Comparison of ENCODE assay signal across 21 cellular contexts in genomic region chr3:146505496-146505895, GRCh38. TPM values are rescaled to one million over a fixed set of nuclear protein-coding genes. Genes with fewer than 3 reads are reported as not detected.
A peak's percentile ranks its signal among the peaks of the same experiment; 100 is the strongest.
DNase-seq lines count a peak whose midpoint lies in the region; ATAC-seq, FAIRE-seq and TF ChIP-seq lines count a peak whose summit lies in the region.
"Had no signal": no experiment of that assay in that cellular context is flagged by ENCODE, and none has a peak within 500 bp of the region (broad histone marks: within the 10 kb centered on the region; RNA-seq: fewer than 3 reads in every experiment).

No MANE protein-coding gene starts in this region.

- 83% methylated on average over 1 of the region's 1 CpG for WGBS in A549 (ENCODE audit: missing lambda C conversion rate)
- WGBS in H1 (ENCODE audit: extremely low coverage in 1 of 2, insufficient coverage in 1 of 2, insufficient read length in 1 of 2, insufficient replicate concordance in 2 of 2, low coverage in 1 of 2, low lambda C conversion rate in 2 of 2, missing lambda C conversion rate in 1 of 2), 2 experiments = 91% methylated on average over 1 of the region's 1 CpG; no CpG with 5 or more reads in 1 of the 2 experiments

- H2BK120ac ChIP-seq in H1 (replicated peaks; ENCODE audit: low read depth, low read length) = no peak overlapping the region

- H3K9ac ChIP-seq in PC-3 (ENCODE audit: low read length) = peak overlapping the region; percentile 78
- H3K9ac ChIP-seq in H1 (replicated peaks in 1 of 4; ENCODE audit: extremely low read depth in 1 of 4, low read depth in 3 of 4, low read length in 3 of 4) = no peak overlapping the region

- DNase-seq in A549 (ENCODE audit: low read depth in 1 of 2, low spot score in 1 of 2) (no peak), PC-3 (no peak), H1 (ENCODE audit: low read depth in 1 of 2, low spot score in 2 of 2) (no peak), left lung (no peak), NCI-H1694 treated with DMSO at 0.1 percent for 48 hours (lab: John Stamatoyannopoulos, UW) (no peak)
- no peak for DNase-seq in activated effector memory CD4-positive, alpha-beta T cell treated with anti-CD3 and anti-CD28 coated beads, Interleukin-2, amount 50 U/mL, for 16 hours
- DNase-seq: 8988T; activated CD4-positive, alpha-beta T cell treated with anti-CD3 and anti-CD28 coated beads, Interleukin-2, amount 10 ng/mL, durations not matched to agents 7 days and 5 days; activated naive CD4-positive, alpha-beta T cell treated with Interleukin-2 at 50 U/mL for 16 hours; C1 segment of cervical spinal cord; hypothalamus; kidney glomerular epithelial cell; NCI-H1436; psoas muscle had no signal

- H3K23ac ChIP-seq in H1 (ENCODE audit: insufficient read length) = no peak overlapping the region

- no peak overlapping the region for H2BK15ac ChIP-seq in H1 (ENCODE audit: low read length)

- H3K14ac ChIP-seq in H1 (ENCODE audit: insufficient read length) = no peak overlapping the region

- TF ChIP-seq POLR2A in A549 (IDR thresholded peaks at IDR 0.05; ENCODE audit: low read length) (no peak), H1 (IDR thresholded peaks at IDR 0.05; ENCODE audit: control extremely low read depth in 1 of 2, low read depth in 2 of 2, low read length in 2 of 2) (no peak)

- no peaks in the 10 kb centered on the region for H4K20me1 ChIP-seq in PC-3 (ENCODE audit: low read length)
- no peaks in the 10 kb centered on the region for H4K20me1 ChIP-seq in H1 (replicated peaks in 1 of 2; ENCODE audit: control insufficient read depth in 1 of 2, insufficient read depth in 2 of 2, low read length in 2 of 2)

- BruUV-seq in PC-3 (replicated peaks; lab: Mats Ljungman, UMichigan) = no TSS peak

- CTCF ChIA-PET in A549 (lab: Yijun Ruan, JAX) = interaction anchor here (0.9 to 1.0 kb wide), 2 partner anchors 283 to 316 kb away, joined by 3 read pairs; no protein-coding TSS in a partner anchor
- CTCF ChIA-PET in PC-3 (lab: Charles Lee) = no interaction called here
- CTCF ChIA-PET in H1 (lab: Charles Lee; ENCODE audit: partially characterized antibody) = interaction anchor here (1.6 to 1.8 kb wide), 2 partner anchors 12 to 78 kb away, joined by 4 to 5 read pairs; no protein-coding TSS in a partner anchor

- peaks cover 52% of the 10 kb centered on the region for H3K4me1 ChIP-seq in A549
- H3K4me1 ChIP-seq in PC-3 (ENCODE audit: insufficient read depth, low read length) = peaks cover 56% of the 10 kb centered on the region
- peaks cover 0 to 7% (median 6%) of the 10 kb centered on the region in 4 experiments; a peak in 4 of 7 replicates for H3K4me1 ChIP-seq in H1 (replicated peaks in 1 of 4; ENCODE audit: control insufficient read depth in 3 of 4, insufficient read depth in 4 of 4, low read length in 3 of 4)
- peaks cover 7 to 40% of the 10 kb centered on the region in 2 donors for H3K4me1 ChIP-seq in left lung
- H3K4me1 ChIP-seq: psoas muscle had no signal

- H3K4me2 ChIP-seq in A549 (peak overlapping the region; percentile 61; the same call in 2 of the 3 replicates), PC-3 (ENCODE audit: low read length) (no peak overlapping the region), H1 (ENCODE audit: insufficient read depth in 1 of 2, low read depth in 2 of 2, low read length in 2 of 2) (no peak overlapping the region)

- H2AFZ ChIP-seq in PC-3 (ENCODE audit: low read length) (no peak overlapping the region), H1 (ENCODE audit: low read length) (no peak overlapping the region)

- POLR2A ChIA-PET in A549 (lab: Yijun Ruan, JAX) = interaction anchor here (1.3 to 2.0 kb wide), 2 partner anchors 36 to 38 kb away, joined by 4 to 14 read pairs; partner anchors contain the start of genes PLSCR1 and PLSCR2
- POLR2A ChIA-PET in PC-3 (lab: Charles Lee; ENCODE audit: unreplicated experiment) = no interaction called here
- POLR2A ChIA-PET in H1 (lab: Charles Lee; ENCODE audit: partially characterized antibody) = no interaction called here

- H2BK20ac ChIP-seq in H1 (ENCODE audit: low read length) = no peak overlapping the region

- no peak overlapping the region for H2AK5ac ChIP-seq in H1 (ENCODE audit: low read depth, low read length)

- H3K9me3 ChIP-seq in A549 (no peaks in the 10 kb centered on the region), PC-3 (ENCODE audit: low read length) (no peaks in the 10 kb centered on the region), H1 (ENCODE audit: insufficient read depth in 2 of 2, low read depth in 1 of 2, low read length in 1 of 2) (no peaks in the 10 kb centered on the region), left lung (no peaks in the 10 kb centered on the region)
- H3K9me3 ChIP-seq: psoas muscle had no signal

- H2BK12ac ChIP-seq in H1 (ENCODE audit: low read depth, low read length) = no peak overlapping the region

- no peak overlapping the region for H3K56ac ChIP-seq in H1 (replicated peaks; ENCODE audit: insufficient read length, low read depth, low read length)

- no peak overlapping the region for H2BK5ac ChIP-seq in H1 (ENCODE audit: low read depth, low read length)

- H3K27ac ChIP-seq in A549 (peak overlapping the region; percentile 53 to 61; a peak in 2 of 6 replicates), PC-3 (ENCODE audit: low read length) (peak overlapping the region; percentile 97), H1 (ENCODE audit: low read depth, low read length) (no peak overlapping the region), left lung (peak overlapping the region; percentile 64 to 71)

- no peaks in the 10 kb centered on the region for H3K79me1 ChIP-seq in H1 (ENCODE audit: low read depth, low read length)

- intact Hi-C loops in PC-3 (cut with micrococcal nuclease) (no loop called here), left lung (cut with DNase I) (no loop called here)

- TF ChIP-seq CTCF in A549 (IDR thresholded peaks at IDR 0.05) (no peak), PC-3 (conservative IDR thresholded peaks at IDR 0.05; ENCODE audit: low read depth, low read length) (no peak), H1 (IDR thresholded peaks at IDR 0.05; ENCODE audit: control extremely low read depth in 1 of 3, insufficient read depth in 1 of 3, low read depth in 1 of 3, low read length in 3 of 3) (no peak), left lung (IDR thresholded peaks at IDR 0.05) (no peak)

- H3K27me3 ChIP-seq in PC-3 (ENCODE audit: low read length) (no peaks in the 10 kb centered on the region), H1 (replicated peaks in 1 of 4; ENCODE audit: control insufficient read depth in 3 of 4, extremely low read depth in 1 of 4, insufficient read depth in 3 of 4, low read length in 3 of 4) (no peaks in the 10 kb centered on the region), left lung (no peaks in the 10 kb centered on the region)

- no peak overlapping the region for H4K91ac ChIP-seq in H1 (replicated peaks; ENCODE audit: insufficient read length, low read length)

- no peak overlapping the region for H3K4ac ChIP-seq in H1 (replicated peaks; ENCODE audit: insufficient read length, low read depth, low read length)

- no peaks in the 10 kb centered on the region; the same call in 1 of the 2 replicates for H3K23me2 ChIP-seq in H1 (ENCODE audit: low read depth, low read length)

- no peaks in the 10 kb centered on the region for H3K79me2 ChIP-seq in PC-3 (ENCODE audit: low read length)
- H3K79me2 ChIP-seq in H1 (ENCODE audit: control insufficient read depth in 1 of 2, insufficient read depth in 2 of 2, low read length in 2 of 2) = no peaks in the 10 kb centered on the region

- H3K4me3 ChIP-seq in A549 = no peak overlapping the region
- H3K4me3 ChIP-seq in PC-3 (ENCODE audit: low read length) = no peak overlapping the region
- H3K4me3 ChIP-seq in H1 (ENCODE audit: extremely low read depth in 1 of 4, insufficient read depth in 2 of 4, low read depth in 3 of 4, low read length in 4 of 4) = no peak overlapping the region
- no peak overlapping the region for H3K4me3 ChIP-seq in left lung
- H3K4me3 ChIP-seq: psoas muscle had no signal

- FAIRE-seq in A549 (lab: Jason Lieb, UNC) (no peak), H1 (lab: Jason Lieb, UNC) (no peak)
- FAIRE-seq: GM12892, TTC549 had no signal

- H3K18ac ChIP-seq in H1 (ENCODE audit: extremely low read depth, low read length) = no peak overlapping the region

- TF ChIP-seq EP300 in A549 (IDR thresholded peaks at IDR 0.05) (no peak), H1 (IDR thresholded peaks at IDR 0.05; ENCODE audit: borderline replicate concordance in 1 of 2, low read depth in 2 of 2, low read length in 2 of 2) (no peak)

- peak overlapping the region; percentile 88 for H4K5ac ChIP-seq in H1 (ENCODE audit: insufficient read length, low read depth, low read length)

- TF ChIP-seq RAD21 in A549 (conservative IDR thresholded peaks at IDR 0.05 in 1 of 2, IDR thresholded peaks at IDR 0.05 in 1 of 2) (no peak), H1 (IDR thresholded peaks at IDR 0.05 in 1 of 2, conservative IDR thresholded peaks at IDR 0.05 in 1 of 2; ENCODE audit: low read depth in 2 of 2, low read length in 2 of 2) (no peak)

- H3F3A ChIP-seq in PC-3 (ENCODE audit: low read length, unreplicated experiment) = peaks cover 12% of the 10 kb centered on the region

- no peak for ATAC-seq in A549
- ATAC-seq in PC-3 = no peak
- ATAC-seq in left lung = no peak
- ATAC-seq in HG02884 (IDR thresholded peaks at IDR 0.05; ENCODE audit: unreplicated experiment) = no peak
- ATAC-seq in HG03565 (IDR thresholded peaks at IDR 0.05; ENCODE audit: unreplicated experiment) = no peak
- ATAC-seq: esophagus mucosa, psoas muscle had no signal

- H3K9me2 ChIP-seq in PC-3 (replicated peaks; ENCODE audit: low read length) = no peaks in the 10 kb centered on the region

- no peak overlapping the region for H4K8ac ChIP-seq in H1 (ENCODE audit: extremely low read depth, insufficient read depth, low read length)

- H3K36me3 ChIP-seq in PC-3 (ENCODE audit: low read depth, low read length) (no peaks in the 10 kb centered on the region), H1 (ENCODE audit: control insufficient read depth in 2 of 4, insufficient read depth in 4 of 4, low read length in 3 of 4) (no peaks in the 10 kb centered on the region; a peak in 2 of 8 replicates), left lung (no peaks in the 10 kb centered on the region)

RNA-seq across cellular contexts. Expression of gene PLSCR2, which starts 36.1 kb away (rescaled TPM):
- polyA plus RNA-seq in A549 (2011; rRNA removed) = 0.10 TPM in 1 of 2 replicates, not detected in the other
- 0.03 TPM in 1 of 2 replicates, not detected in the other for polyA plus RNA-seq in A549 (2012; cell fraction: cytosol; rRNA removed)
- not detected in 2 replicates for polyA plus RNA-seq in A549 (2012; cell fraction: nucleus; rRNA removed)
- not detected in 3 replicates for polyA plus RNA-seq in A549 (2017; fragmentation: RNase III; extraction: RNeasy Plus Mini Kit Qiagen cat#74134 plus additional on column Dnase treatment)
- 0.73 TPM in 1 of 2 replicates, not detected in the other for polyA minus RNA-seq in A549 (2011; rRNA and poly(A)+ RNA removed)
- 0.86 TPM in 1 of 2 replicates, not detected in the other for total RNA-seq in PC-3 (2014; rRNA removed)
- not detected in 2 replicates for total RNA-seq in H1 (2021; fragmentation: NEBNext Ultra II Directional; extraction: Animal tissue kit (Norgen Biotek cat#: 25700))
- polyA plus RNA-seq in H1 (2011; rRNA removed) = not detected in 2 replicates
- not detected for polyA plus RNA-seq in H1 (2011; cell fraction: cytosol; rRNA removed)
- not detected for polyA plus RNA-seq in H1 (2011; cell fraction: nucleus; rRNA removed)
- not detected in 4 replicates for polyA plus RNA-seq in H1 (2012, experiment 1 of 2)
- not detected for polyA plus RNA-seq in H1 (2012, experiment 2 of 2)
- polyA plus RNA-seq in H1 (2013, experiment 1 of 2) = not detected
- not detected for polyA plus RNA-seq in H1 (2013, experiment 2 of 2)
- 0.12 TPM in 1 of 2 replicates, not detected in the other for polyA minus RNA-seq in H1 (2011; rRNA and poly(A)+ RNA removed)
- polyA minus RNA-seq in H1 (2011; cell fraction: cytosol; rRNA and poly(A)+ RNA removed) = not detected
- polyA minus RNA-seq in H1 (2011; cell fraction: nucleus; rRNA and poly(A)+ RNA removed) = not detected
- 1 to 10 TPM in 1 of 2 donors, under 1 TPM in 1; 0.73 to 1.2 TPM for total RNA-seq in left lung
- total RNA-seq: HT-29, neural crest cell, psoas muscle had no signal
- polyA plus RNA-seq: psoas muscle had no signal

RNA-seq across cellular contexts. Expression of gene PLSCR1, which starts 38.9 kb away (rescaled TPM):
- polyA plus RNA-seq in A549 (2011; rRNA removed) (41.5 and 54.4 TPM in 2 replicates), A549 (2017; fragmentation: RNase III; extraction: RNeasy Plus Mini Kit Qiagen cat#74134 plus additional on column Dnase treatment) (35.6 to 43.9 TPM (median 37.1 TPM) in 3 replicates), H1 (2011; rRNA removed) (30.4 and 32.2 TPM in 2 replicates)
- polyA plus RNA-seq in A549 (2012; cell fraction: cytosol; rRNA removed) = 29.4 and 33.0 TPM in 2 replicates
- 24.5 and 29.3 TPM in 2 replicates for polyA plus RNA-seq in A549 (2012; cell fraction: nucleus; rRNA removed)
- polyA minus RNA-seq in A549 (2011; rRNA and poly(A)+ RNA removed) = 34.1 and 48.1 TPM in 2 replicates
- total RNA-seq in PC-3 (2014; rRNA removed) (31.4 and 48.8 TPM in 2 replicates), left lung (100 to 1,000 TPM in 1 of 2 donors, 10 to 100 TPM in 1; 92.9 to 126 TPM)
- total RNA-seq in H1 (2021; fragmentation: NEBNext Ultra II Directional; extraction: Animal tissue kit (Norgen Biotek cat#: 25700)) = 48.3 and 48.5 TPM in 2 replicates
- polyA plus RNA-seq in H1 (2011; cell fraction: cytosol; rRNA removed) = 38.8 TPM
- polyA plus RNA-seq in H1 (2011; cell fraction: nucleus; rRNA removed) = 40.4 TPM
- 27.5 to 38.0 TPM (median 33.7 TPM) in 4 replicates for polyA plus RNA-seq in H1 (2012, experiment 1 of 2)
- 9.5 TPM for polyA plus RNA-seq in H1 (2012, experiment 2 of 2)
- polyA plus RNA-seq in H1 (2013, experiment 1 of 2) = 26.9 TPM
- polyA plus RNA-seq in H1 (2013, experiment 2 of 2) = 27.4 TPM
- 25.0 and 32.9 TPM in 2 replicates for polyA minus RNA-seq in H1 (2011; rRNA and poly(A)+ RNA removed)
- polyA minus RNA-seq in H1 (2011; cell fraction: cytosol; rRNA and poly(A)+ RNA removed) = 19.1 TPM
- polyA minus RNA-seq in H1 (2011; cell fraction: nucleus; rRNA and poly(A)+ RNA removed) = 55.5 TPM
